In genomic region chr20:14477125-14477524, GRCh38 we compare ENCODE assay signal across 16 cellular contexts.
A peak's percentile ranks its signal among the peaks of the same experiment; 100 is the strongest.
DNase-seq lines count a peak whose midpoint lies in the region; ATAC-seq and TF ChIP-seq lines count a peak whose summit lies in the region.
"Had no signal": no experiment of that assay in that cellular context is flagged by ENCODE, and none has a peak within 500 bp of the region (broad histone marks: within the 10 kb centered on the region; RNA-seq: fewer than 3 reads in every experiment).

No MANE protein-coding gene starts in this region.

- H3K79me2 ChIP-seq in osteoblast (ENCODE audit: insufficient read depth, low read length) = no peaks in the 10 kb centered on the region

- no peak overlapping the region for H3K4me3 ChIP-seq in RWPE2 (ENCODE audit: severe bottlenecking)
- H3K4me3 ChIP-seq in osteoblast (ENCODE audit: insufficient read depth, low read length) = no peak overlapping the region
- H3K4me3 ChIP-seq: spleen, stomach had no signal

- ATAC-seq in RWPE2 (ENCODE audit: low read depth) (peak; percentile 95), GM21515 (IDR thresholded peaks at IDR 0.05; ENCODE audit: unreplicated experiment) (no peak), HG03354 (IDR thresholded peaks at IDR 0.05; ENCODE audit: poor library complexity, severe bottlenecking, unreplicated experiment) (no peak), HG02938 (IDR thresholded peaks at IDR 0.05; ENCODE audit: unreplicated experiment) (no peak)
- ATAC-seq: Panc1 had no signal

- no peaks in the 10 kb centered on the region for H3K9me3 ChIP-seq in RWPE2 (ENCODE audit: severe bottlenecking)
- H3K9me3 ChIP-seq in osteoblast (ENCODE audit: low read depth, low read length) = no peaks in the 10 kb centered on the region
- H3K9me3 ChIP-seq: stomach had no signal

- H3K4me2 ChIP-seq in osteoblast (ENCODE audit: insufficient read depth, low read length) = no peak overlapping the region

- no peak overlapping the region for H2AFZ ChIP-seq in osteoblast (ENCODE audit: low read length)

- H3K27ac ChIP-seq in RWPE2 (ENCODE audit: poor library complexity, severe bottlenecking) (peak overlapping the region; percentile 52), osteoblast (ENCODE audit: low read depth, low read length) (no peak overlapping the region)
- H3K27ac ChIP-seq: spleen, stomach had no signal

- H3K36me3 ChIP-seq in RWPE2 (ENCODE audit: low read depth) (no peaks in the 10 kb centered on the region), osteoblast (ENCODE audit: insufficient read depth, low read length) (no peaks in the 10 kb centered on the region)
- H3K36me3 ChIP-seq: spleen, stomach had no signal

- no peaks in the 10 kb centered on the region for H3K27me3 ChIP-seq in RWPE2 (ENCODE audit: insufficient read depth, poor library complexity, severe bottlenecking)
- no peaks in the 10 kb centered on the region for H3K27me3 ChIP-seq in osteoblast (ENCODE audit: insufficient read depth, low read length)
- H3K27me3 ChIP-seq: spleen, stomach had no signal

- TF ChIP-seq CTCF in RWPE2 (IDR thresholded peaks at IDR 0.05; ENCODE audit: poor library complexity, severe bottlenecking) = no peak
- TF ChIP-seq CTCF in osteoblast (IDR thresholded peaks at IDR 0.05; ENCODE audit: extremely low read depth, low read depth, low read length) = no peak

- DNase-seq in EL (peak; percentile 62), RWPE2 (ENCODE audit: low spot score) (no peak), fibroblast of gingiva (ENCODE audit: low read depth) (peak; percentile 85), osteoblast (ENCODE audit: insufficient read length, low spot score, missing footprints) (peak; percentile 46)
- no peak for DNase-seq in stimulated activated CD4-positive, alpha-beta T cell treated with anti-CD3 and anti-CD28 coated beads, Interleukin-4, amount 100 ng/mL, for 4 hours
- DNase-seq: activated B cell treated with CpG ODN at 0.5 μM for 24 hours; CD4-positive, alpha-beta T cell; head of caudate nucleus; islet precursor cell; NCI-H82; spleen; stomach had no signal

- H4K20me1 ChIP-seq in osteoblast (ENCODE audit: insufficient read depth, low read length) = no peaks in the 10 kb centered on the region

- H3K4me1 ChIP-seq in RWPE2 (ENCODE audit: insufficient read depth, poor library complexity, severe bottlenecking) (peaks cover 25% of the 10 kb centered on the region), osteoblast (ENCODE audit: insufficient read depth, low read length) (no peaks in the 10 kb centered on the region)
- H3K4me1 ChIP-seq: spleen, stomach had no signal

Comparison
In these comparisons a context has a peak if more than half of its experiments do, and no peak if none do; other contexts are left out.
1. DNase-seq: peak in EL (single experiment), fibroblast of gingiva (single experiment) and osteoblast (single experiment); none in RWPE2 (single experiment) and stimulated activated CD4-positive, alpha-beta T cell treated with anti-CD3 and anti-CD28 coated beads, Interleukin-4, amount 100 ng/mL, for 4 hours (0 of 2).